ENCODE assay signal across 19 cellular contexts in genomic region chr10:77892761-77893160, GRCh38. TPM values are rescaled to one million over a fixed set of nuclear protein-coding genes. Genes with fewer than 3 reads are reported as not detected.
DNase-seq lines count a peak whose midpoint lies in the region; ATAC-seq, FAIRE-seq and TF ChIP-seq lines count a peak whose summit lies in the region.
"Had no signal": no experiment of that assay in that cellular context is flagged by ENCODE, and none has a peak within 500 bp of the region (broad histone marks: within the 10 kb centered on the region; RNA-seq: fewer than 3 reads in every experiment).

No MANE protein-coding gene starts in this region.

- H3K4me3 ChIP-seq in right lobe of liver (no peak overlapping the region), HepG2 (replicated peaks in 1 of 3; ENCODE audit: insufficient read depth in 1 of 3, low read depth in 2 of 3, low read length in 3 of 3) (no peak overlapping the region), mesendoderm (ENCODE audit: low read length) (no peak overlapping the region), psoas muscle (no peak overlapping the region)
- H3K4me3 ChIP-seq: BLaER1 treated with 17β-estradiol and CSF1 and Interleukin-3, amounts not matched to agents 10 nM and 100 nM; PC-9 had no signal

- in situ Hi-C loops in HepG2 (cut with HindIII; ENCODE audit: extremely low pct_ligation_motif_present, low pct_unique_long_range_greater_than_20kb) = no loop called here

- H3K27ac Mint-ChIP-seq in activated T-cell treated with anti-CD3 and anti-CD28 coated beads, Interleukin-2, amount 50 U/mL, for 24 hours = no peak overlapping the region

- H3K4me1 ChIP-seq in right lobe of liver (peaks cover 0 to 41% (median 12%) of the 10 kb centered on the region in 4 donors), HepG2 (ENCODE audit: insufficient read depth, low read length) (peaks cover 72% of the 10 kb centered on the region), mesendoderm (ENCODE audit: control insufficient read depth, low read depth, low read length) (peaks cover 30% of the 10 kb centered on the region), psoas muscle (peaks cover 55% of the 10 kb centered on the region)

- no peaks in the 10 kb centered on the region for H3K36me3 Mint-ChIP-seq in activated T-cell treated with anti-CD3 and anti-CD28 coated beads, Interleukin-2, amount 50 U/mL, for 24 hours (ENCODE audit: low read depth)

- H3K4me2 ChIP-seq in HepG2 (ENCODE audit: low read depth, low read length) (no peak overlapping the region), mesendoderm (ENCODE audit: low read length) (no peak overlapping the region)
- H3K4me2 ChIP-seq: BLaER1 treated with 17β-estradiol and CSF1 and Interleukin-3, amounts not matched to agents 10 nM and 100 nM; PC-9 had no signal

- H3K18ac ChIP-seq in mesendoderm (ENCODE audit: low read length) = no peak overlapping the region

- H2BK15ac ChIP-seq in mesendoderm (replicated peaks; ENCODE audit: low read depth) = no peak overlapping the region

- no peak for TF ChIP-seq RAD21 in HepG2 (CRISPR knock-in tag; IDR thresholded peaks at IDR 0.05)

- no peak overlapping the region for H3K4ac ChIP-seq in mesendoderm (ENCODE audit: low read depth, low read length)

- ATAC-seq in right lobe of liver = peak; percentile 61 to 87 (median 85)
- ATAC-seq in HepG2 = no peak
- ATAC-seq in psoas muscle = no peak
- no peak for ATAC-seq in GM21825 (IDR thresholded peaks at IDR 0.05; ENCODE audit: unreplicated experiment)
- no peak for ATAC-seq in HG03342 (IDR thresholded peaks at IDR 0.05; ENCODE audit: unreplicated experiment)
- no peak for ATAC-seq in HG03108 (IDR thresholded peaks at IDR 0.05; ENCODE audit: unreplicated experiment)

- peak overlapping the region; percentile 56 for H3K56ac ChIP-seq in mesendoderm (ENCODE audit: low read length)

- no peaks in the 10 kb centered on the region; the same call in 1 of the 2 replicates for H4K20me1 ChIP-seq in HepG2 (ENCODE audit: insufficient read depth, low read length)

- no peaks in the 10 kb centered on the region for H3K36me3 ChIP-seq in right lobe of liver
- no peaks in the 10 kb centered on the region for H3K36me3 ChIP-seq in HepG2 (replicated peaks in 1 of 2; ENCODE audit: control insufficient read depth in 1 of 2, insufficient read depth in 2 of 2, low read length in 2 of 2)
- no peaks in the 10 kb centered on the region for H3K36me3 ChIP-seq in mesendoderm (ENCODE audit: control insufficient read depth, insufficient read depth, low read length)
- H3K36me3 ChIP-seq in psoas muscle (ENCODE audit: insufficient read depth in 1 of 2, low read depth in 1 of 2) = no peaks in the 10 kb centered on the region
- H3K36me3 ChIP-seq: BLaER1 treated with 17β-estradiol and CSF1 and Interleukin-3, amounts not matched to agents 10 nM and 100 nM had no signal

- CTCF ChIA-PET in HepG2 (lab: Yijun Ruan, JAX; ENCODE audit: low intra/inter-chr PET ratio, low total read pairs) = no interaction called here

- no peak for TF ChIP-seq POLR2A in right lobe of liver (IDR thresholded peaks at IDR 0.05)
- TF ChIP-seq POLR2A in HepG2 (IDR thresholded peaks at IDR 0.05; ENCODE audit: insufficient read depth in 1 of 2, low read depth in 2 of 2, low read length in 2 of 2) = no peak

- no peaks in the 10 kb centered on the region for H3K27me3 ChIP-seq in right lobe of liver
- H3K27me3 ChIP-seq in HepG2 (ENCODE audit: control insufficient read depth in 1 of 2, insufficient read depth in 2 of 2, low read length in 2 of 2) = no peaks in the 10 kb centered on the region
- no peaks in the 10 kb centered on the region for H3K27me3 ChIP-seq in mesendoderm (ENCODE audit: insufficient read depth, low read length, poor library complexity)
- no peaks in the 10 kb centered on the region for H3K27me3 ChIP-seq in psoas muscle (ENCODE audit: insufficient read depth in 3 of 3, low read length in 2 of 3)
- H3K27me3 ChIP-seq: BLaER1 treated with 17β-estradiol and CSF1 and Interleukin-3, amounts not matched to agents 10 nM and 100 nM had no signal

- H3K27ac ChIP-seq in right lobe of liver = peak overlapping the region in 1 of 3 donors; percentile 70
- no peak overlapping the region for H3K27ac ChIP-seq in HepG2 (ENCODE audit: extremely low read length, insufficient read depth, low read length)
- no peak overlapping the region for H3K27ac ChIP-seq in mesendoderm (ENCODE audit: low read depth, low read length)
- peak overlapping the region; percentile 23 for H3K27ac ChIP-seq in psoas muscle
- H3K27ac ChIP-seq: BLaER1 treated with 17β-estradiol and CSF1 and Interleukin-3, amounts not matched to agents 10 nM and 100 nM; HL-60; PC-9 had no signal

- H3K79me1 ChIP-seq in mesendoderm (ENCODE audit: low read length) = peaks cover 28% of the 10 kb centered on the region

- peaks cover 35% of the 10 kb centered on the region for H3K79me2 ChIP-seq in HepG2 (ENCODE audit: insufficient read depth, low read length)
- H3K79me2 ChIP-seq in mesendoderm (ENCODE audit: control insufficient read depth, insufficient read depth, low read length) = peaks cover 88% of the 10 kb centered on the region

- no peak overlapping the region for H2AFZ ChIP-seq in HepG2 (ENCODE audit: low read length)
- H2AFZ ChIP-seq: PC-9 had no signal

- H3K9ac ChIP-seq in HepG2 (ENCODE audit: insufficient read depth, low read depth, low read length) (no peak overlapping the region), mesendoderm (ENCODE audit: low read length) (no peak overlapping the region)
- H3K9ac ChIP-seq: BLaER1 treated with 17β-estradiol and CSF1 and Interleukin-3, amounts not matched to agents 10 nM and 100 nM had no signal

- no peak overlapping the region for H4K8ac ChIP-seq in mesendoderm (ENCODE audit: low read depth, low read length)

- no peak overlapping the region for H3K4me3 Mint-ChIP-seq in activated T-cell treated with anti-CD3 and anti-CD28 coated beads, Interleukin-2, amount 50 U/mL, for 24 hours

- H2BK5ac ChIP-seq in mesendoderm (ENCODE audit: low read length) = no peak overlapping the region

- no peak overlapping the region for H2AK5ac ChIP-seq in mesendoderm (ENCODE audit: low read length)

- H3K27me3 Mint-ChIP-seq in activated T-cell treated with anti-CD3 and anti-CD28 coated beads, Interleukin-2, amount 50 U/mL, for 24 hours = no peaks in the 10 kb centered on the region

- 51% methylated on average over 5 of the region's 5 CpGs for WGBS in right lobe of liver (ENCODE audit: insufficient coverage, low coverage, low lambda C conversion rate, missing lambda C conversion rate)
- 92% methylated on average over 5 of the region's 5 CpGs for WGBS in HepG2 (ENCODE audit: low lambda C conversion rate)
- no CpG with 5 or more reads among the region's 5 CpGs for WGBS in mesendoderm (ENCODE audit: extremely low coverage, insufficient coverage, low lambda C conversion rate)
- 74 to 82% (median 78%) methylated on average over 5 of the region's 5 CpGs for whole genome bisulfite sequencing in psoas muscle, 3 donors

- no peak for FAIRE-seq in HepG2 (lab: Jason Lieb, UNC)

- no peak overlapping the region for H3K23ac ChIP-seq in mesendoderm (ENCODE audit: low read length)

- DNase-seq in right lobe of liver (peak in 1 of 3 donors; percentile 74), HepG2 (ENCODE audit: low spot score) (no peak), mesendoderm (no peak), psoas muscle (no peak)
- DNase-seq in activated T-cell treated with anti-CD3 and anti-CD28 coated beads, Interleukin-2, amount 50 U/mL, for 24 hours = no peak
- DNase-seq: 8988T, EL, H7, KBM-7, NCI-H1092, NCI-H446, NCI-H774, PC-9, Right ventricle myocardium superior had no signal

- POLR2A ChIA-PET in HepG2 (lab: Yijun Ruan, JAX) = no interaction called here

- TF ChIP-seq EP300 in HepG2 (IDR thresholded peaks at IDR 0.05; ENCODE audit: low read depth in 2 of 2, low read length in 2 of 2) (no peak), HepG2 (CRISPR knock-in tag; IDR thresholded peaks at IDR 0.05; ENCODE audit: borderline replicate concordance) (no peak)

- no peak overlapping the region for H4K5ac ChIP-seq in mesendoderm (ENCODE audit: low read length)

- intact Hi-C loops in right lobe of liver (cut with DNase I) (no loop called here), HepG2 (cut with micrococcal nuclease; ENCODE audit: unreplicated experiment) (no loop called here), psoas muscle (cut with DNase I) (no loop called here)

- no peaks in the 10 kb centered on the region for H3K9me3 Mint-ChIP-seq in activated T-cell treated with anti-CD3 and anti-CD28 coated beads, Interleukin-2, amount 50 U/mL, for 24 hours

- H3K9me3 ChIP-seq in right lobe of liver (no peaks in the 10 kb centered on the region), HepG2 (ENCODE audit: low read length) (no peaks in the 10 kb centered on the region), psoas muscle (no peaks in the 10 kb centered on the region)
- H3K9me3 ChIP-seq: BLaER1 treated with 17β-estradiol and CSF1 and Interleukin-3, amounts not matched to agents 10 nM and 100 nM had no signal

- H3K4me1 Mint-ChIP-seq in activated T-cell treated with anti-CD3 and anti-CD28 coated beads, Interleukin-2, amount 50 U/mL, for 24 hours (ENCODE audit: low read depth) = peaks cover 7% of the 10 kb centered on the region

- TF ChIP-seq CTCF in right lobe of liver (IDR thresholded peaks at IDR 0.05) (no peak), HepG2 (CRISPR knock-in tag; IDR thresholded peaks at IDR 0.05) (no peak), psoas muscle (IDR thresholded peaks at IDR 0.05) (no peak)

- BruUV-seq in HepG2 (replicated peaks; lab: Mats Ljungman, UMichigan) = no TSS peak

- no peak overlapping the region for H2BK120ac ChIP-seq in mesendoderm (ENCODE audit: low read depth, low read length)

RNA-seq across cellular contexts. Expression of gene DLG5, which starts 33.8 kb away (rescaled TPM):
- 1 to 10 TPM; 5.6 to 8.8 (median 7.6) TPM for total RNA-seq in right lobe of liver
- 15.1 and 15.5 TPM in 2 replicates for total RNA-seq in HepG2 (2016; rRNA removed; fragmentation: Illumina TruSeq; extraction: Trizol)
- 4.8 and 5.9 TPM in 2 replicates for total RNA-seq in HepG2 (2016; cell fraction: cytosol; rRNA removed; fragmentation: Illumina TruSeq; extraction: Trizol; ENCODE audit: low read depth)
- 13.9 and 15.8 TPM in 2 replicates for total RNA-seq in HepG2 (2016; cell fraction: insoluble cytoplasmic fraction; rRNA removed; fragmentation: Illumina TruSeq; extraction: Trizol)
- 6.6 and 7.8 TPM in 2 replicates for total RNA-seq in HepG2 (2016; cell fraction: membrane; rRNA removed; fragmentation: Illumina TruSeq; extraction: Trizol)
- 18.8 and 22.2 TPM in 2 replicates for total RNA-seq in HepG2 (2016; cell fraction: nucleus; rRNA removed; fragmentation: Illumina TruSeq; extraction: Trizol)
- polyA plus RNA-seq in HepG2 (2011; rRNA removed) = 18.2 and 20.9 TPM in 2 replicates
- polyA plus RNA-seq in HepG2 (2011; cell fraction: cytosol; rRNA removed) = 11.7 and 13.7 TPM in 2 replicates
- 164 and 167 TPM in 2 replicates for polyA plus RNA-seq in HepG2 (2011; cell fraction: nucleus; rRNA removed)
- 15.1 and 34.9 TPM in 2 replicates for polyA plus RNA-seq in HepG2 (2012)
- polyA plus RNA-seq in HepG2 (2016; cell fraction: cytosol; fragmentation: Illumina TruSeq; extraction: Trizol; ENCODE audit: low read depth) = 1.1 TPM in 2 replicates
- 16.9 and 19.7 TPM in 2 replicates for polyA plus RNA-seq in HepG2 (2016; cell fraction: insoluble cytoplasmic fraction; fragmentation: Illumina TruSeq; extraction: Trizol; ENCODE audit: low read depth)
- 3.0 and 4.2 TPM in 2 replicates for polyA plus RNA-seq in HepG2 (2016; cell fraction: membrane; fragmentation: Illumina TruSeq; extraction: Trizol; ENCODE audit: low read depth)
- 49.2 and 54.4 TPM in 2 replicates for polyA plus RNA-seq in HepG2 (2016; cell fraction: nucleus; fragmentation: Illumina TruSeq; extraction: Trizol; ENCODE audit: insufficient read depth, low read depth)
- polyA minus RNA-seq in HepG2 (2011; rRNA and poly(A)+ RNA removed; ENCODE audit: low replicate concordance) = 19.1 and 24.2 TPM in 2 replicates
- 12.4 and 14.9 TPM in 2 replicates for polyA minus RNA-seq in HepG2 (2011; cell fraction: cytosol; rRNA and poly(A)+ RNA removed)
- polyA minus RNA-seq in HepG2 (2011; cell fraction: nucleus; rRNA and poly(A)+ RNA removed) = 29.7 and 35.3 TPM in 2 replicates
- 58.5 TPM for polyA plus RNA-seq in mesendoderm (2013, experiment 1 of 2)
- 57.0 TPM for polyA plus RNA-seq in mesendoderm (2013, experiment 2 of 2)
- 10 to 100 TPM; 36.9 to 62.9 (median 39.9) TPM for total RNA-seq in psoas muscle
- 10 to 100 TPM; 10.2 to 18.3 (median 12.7) TPM for polyA plus RNA-seq in psoas muscle

Comparison
In these comparisons a context has a peak if more than half of its experiments do, and no peak if none do; other contexts are left out.
1. ATAC-seq: peak in right lobe of liver (4 of 4); none in HepG2 (single experiment), psoas muscle (0 of 4), GM21825 (single experiment), HG03342 (single experiment) and HG03108 (single experiment).